8 cellular contexts compared by ENCODE assay signal in genomic region chr16:29825145-29826044, GRCh38.
DNase-seq lines count a peak whose midpoint lies in the region; ATAC-seq and TF ChIP-seq lines count a peak whose summit lies in the region.

No MANE protein-coding gene starts in this region.

- H3K27me3 ChIP-seq in mucosa of rectum (ENCODE audit: control insufficient read depth in 2 of 2, insufficient read depth in 2 of 2, low read length in 2 of 2) (no peaks in the 10 kb centered on the region), tibial artery (no peaks in the 10 kb centered on the region)

- H3K27ac ChIP-seq in cingulate gyrus (ENCODE audit: low read depth, low read length) (peak overlapping the region; percentile 88), mucosa of rectum (ENCODE audit: low read depth in 2 of 2, low read length in 2 of 2) (peak overlapping the region; percentile 84 to 96), tibial artery (peak overlapping the region; percentile 60 to 64)

- H3K4me3 ChIP-seq in mucosa of rectum (ENCODE audit: low read length in 2 of 2), result peak overlapping the region; percentile 25 to 46
- H3K4me3 ChIP-seq in tibial artery, result no peak overlapping the region

- TF ChIP-seq CTCF in tibial artery (IDR thresholded peaks at IDR 0.05), result no peak

- DNase-seq in NCI-H2227 (lab: John Stamatoyannopoulos, UW; ENCODE audit: unreplicated experiment) (peak; percentile 23), NCI-H2227 treated with DMSO at 0.1 percent for 48 hours (lab: John Stamatoyannopoulos, UW) (no peak), SW480 (ENCODE audit: low spot score) (peak; percentile 74), tibial artery (no peak)
- DNase-seq in activated CD4-positive, CD25-positive, alpha-beta regulatory T cell (lab: John Stamatoyannopoulos, UW), result no peak

- H3K9me3 ChIP-seq in mucosa of rectum (ENCODE audit: control insufficient read depth in 2 of 2, low read length in 2 of 2) (no peaks in the 10 kb centered on the region), tibial artery (no peaks in the 10 kb centered on the region)

- ATAC-seq in GM19467 (IDR thresholded peaks at IDR 0.05; ENCODE audit: unreplicated experiment), result no peak

- H3K4me1 ChIP-seq in mucosa of rectum (ENCODE audit: control insufficient read depth in 2 of 2, insufficient read depth in 2 of 2, low read length in 2 of 2) (peaks cover 73 to 74% of the 10 kb centered on the region in 2 donors), tibial artery (peaks cover 7 to 69% (median 55%) of the 10 kb centered on the region in 4 donors)

- peak overlapping the region; percentile 9 to 63 for H3K9ac ChIP-seq in mucosa of rectum (ENCODE audit: low read depth in 1 of 2, low read length in 2 of 2)

- intact Hi-C loops in tibial artery (cut with DNase I; ENCODE audit: low total_unique reads), result loop anchor here (5.0 kb wide), 1 partner anchor 37 kb away; the partner anchor contains the start of gene CDIPT

- H3K36me3 ChIP-seq in mucosa of rectum (ENCODE audit: control insufficient read depth in 2 of 2, insufficient read depth in 2 of 2, low read length in 2 of 2), result peaks cover 7 to 12% of the 10 kb centered on the region in 2 donors
- peaks cover 0 to 9% (median 1%) of the 10 kb centered on the region in 3 donors for H3K36me3 ChIP-seq in tibial artery

Comparison
In these comparisons a context has a peak if more than half of its experiments do, and no peak if none do; other contexts are left out.
1. DNase-seq: peak in NCI-H2227 (single experiment) and SW480 (single experiment); none in NCI-H2227 treated with DMSO at 0.1 percent for 48 hours (single experiment), tibial artery (0 of 2) and activated CD4-positive, CD25-positive, alpha-beta regulatory T cell (0 of 4).
2. H3K4me3 ChIP-seq: peak in mucosa of rectum (2 of 2); none in tibial artery (0 of 2).
3. Peak in every context shown above with its lines, with median percentiles within 50 percentile points of each other: H3K27ac ChIP-seq.